ENCODE assay signal across 22 cellular contexts in genomic region chr18:76679877-76680276, GRCh38.
DNase-seq lines count a peak whose midpoint lies in the region; ATAC-seq and TF ChIP-seq lines count a peak whose summit lies in the region.
"Had no signal": no experiment of that assay in that cellular context is flagged by ENCODE, and none has a peak within 500 bp of the region (broad histone marks: within the 10 kb centered on the region; RNA-seq: fewer than 3 reads in every experiment).

No MANE protein-coding gene starts in this region.

- H3K27ac ChIP-seq in neural progenitor cell (no peak overlapping the region), lower lobe of right lung (no peak overlapping the region)
- H3K27ac ChIP-seq: body of pancreas, spleen, tibial nerve had no signal

- H3K4me3 ChIP-seq in neural progenitor cell (no peak overlapping the region), lower lobe of right lung (no peak overlapping the region)
- H3K4me3 ChIP-seq: body of pancreas, spleen, tibial nerve had no signal

- no peaks in the 10 kb centered on the region for H3K79me2 ChIP-seq in neural progenitor cell (ENCODE audit: low read depth)

- H3K9me3 Mint-ChIP-seq in neural progenitor cell, result no peaks in the 10 kb centered on the region
- H3K9me3 Mint-ChIP-seq: activated CD4-positive, alpha-beta memory T cell treated with anti-CD3 and anti-CD28 coated beads for 36 hours; stimulated activated naive CD8-positive, alpha-beta T cell treated with anti-CD3 and anti-CD28 coated beads, Interleukin-15, Interleukin-2, amounts not matched to agents 100 ng/mL and 50 ng/mL, for 24 hours had no signal

- ATAC-seq in omental fat pad (ENCODE audit: low FRiP score) (no peak), lower lobe of right lung (no peak)
- ATAC-seq: body of pancreas, HCT116, left colon had no signal

- H3K9me3 ChIP-seq in neural progenitor cell (ENCODE audit: low read depth) (no peaks in the 10 kb centered on the region), lower lobe of right lung (no peaks in the 10 kb centered on the region)
- H3K9me3 ChIP-seq: body of pancreas, tibial nerve had no signal

- peaks cover 8% of the 10 kb centered on the region for H3K27me3 Mint-ChIP-seq in neural progenitor cell (ENCODE audit: insufficient read depth, low read depth)
- H3K27me3 Mint-ChIP-seq: CD4-positive, CD25-positive, alpha-beta regulatory T cell had no signal

- no peaks in the 10 kb centered on the region for H3K36me3 Mint-ChIP-seq in neural progenitor cell
- H3K36me3 Mint-ChIP-seq: activated CD4-positive, alpha-beta memory T cell treated with anti-CD3 and anti-CD28 coated beads for 36 hours; CD4-positive, CD25-positive, alpha-beta regulatory T cell had no signal

- no peak for TF ChIP-seq CTCF in neural progenitor cell (IDR thresholded peaks at IDR 0.05)
- TF ChIP-seq CTCF in omental fat pad (IDR thresholded peaks at IDR 0.05), result no peak
- TF ChIP-seq CTCF in lower lobe of right lung (IDR thresholded peaks at IDR 0.05), result no peak

- H3K4me1 ChIP-seq in neural progenitor cell (peaks cover 21% of the 10 kb centered on the region), lower lobe of right lung (no peaks in the 10 kb centered on the region)
- H3K4me1 ChIP-seq: body of pancreas, spleen, tibial nerve had no signal

- H3K4me3 Mint-ChIP-seq in neural progenitor cell, result no peak overlapping the region
- H3K4me3 Mint-ChIP-seq: activated CD4-positive, alpha-beta memory T cell treated with anti-CD3 and anti-CD28 coated beads for 36 hours; CD4-positive, CD25-positive, alpha-beta regulatory T cell; stimulated activated naive CD8-positive, alpha-beta T cell treated with anti-CD3 and anti-CD28 coated beads, Interleukin-15, Interleukin-2, amounts not matched to agents 100 ng/mL and 50 ng/mL, for 24 hours had no signal

- H3F3A ChIP-seq in neural progenitor cell (ENCODE audit: low read depth), result peaks cover 16% of the 10 kb centered on the region

- in situ Hi-C loops in KBM-7 (cut with MboI; ENCODE audit: low pct_unique_long_range_greater_than_20kb, low sequenced_read_pairs), result no loop called here

- no peak overlapping the region for H2AFZ ChIP-seq in neural progenitor cell (replicated peaks)

- DNase-seq in KBM-7, result peak; percentile 4
- DNase-seq in NCI-H2227 (lab: John Stamatoyannopoulos, UW; ENCODE audit: unreplicated experiment), result peak; percentile 48
- DNase-seq in dermis blood vessel endothelial cell, result peak; percentile 5
- peak; percentile 73 for DNase-seq in neural progenitor cell (ENCODE audit: low spot score)
- no peak for DNase-seq in omental fat pad (ENCODE audit: low spot score)
- DNase-seq in lower lobe of right lung, result no peak
- DNase-seq in retina, result no peak
- DNase-seq: activated CD4-positive, alpha-beta memory T cell treated with anti-CD3 and anti-CD28 coated beads for 36 hours; activated effector memory CD4-positive, alpha-beta T cell treated with anti-CD3 and anti-CD28 coated beads, Interleukin-2, amount 50 U/mL, for 16 hours; body of pancreas; CD4-positive, CD25-positive, alpha-beta regulatory T cell; DMS 273 treated with DMSO at 0.1 percent for 48 hours; left colon; MM.1S; NCI-H1694 treated with DMSO at 0.1 percent for 48 hours; NCI-H524 treated with DMSO at 0.1 percent for 48 hours; nucleus accumbens; spleen; stimulated activated CD4-positive, alpha-beta T cell treated with anti-CD3 and anti-CD28 coated beads, Interleukin-4, amount 100 ng/mL, for 24 hours had no signal

- H3K36me3 ChIP-seq in neural progenitor cell, result no peaks in the 10 kb centered on the region
- no peaks in the 10 kb centered on the region for H3K36me3 ChIP-seq in lower lobe of right lung
- H3K36me3 ChIP-seq: spleen, tibial nerve had no signal

- peak overlapping the region; percentile 93 for H3K27ac Mint-ChIP-seq in neural progenitor cell
- H3K27ac Mint-ChIP-seq: activated CD4-positive, alpha-beta memory T cell treated with anti-CD3 and anti-CD28 coated beads for 36 hours; CD4-positive, CD25-positive, alpha-beta regulatory T cell; stimulated activated naive CD8-positive, alpha-beta T cell treated with anti-CD3 and anti-CD28 coated beads, Interleukin-15, Interleukin-2, amounts not matched to agents 100 ng/mL and 50 ng/mL, for 24 hours had no signal

- no peaks in the 10 kb centered on the region for H4K20me1 ChIP-seq in neural progenitor cell (ENCODE audit: low read depth)

- intact Hi-C loops in lower lobe of right lung (cut with DNase I), result no loop called here

- H3K27me3 ChIP-seq in neural progenitor cell (no peaks in the 10 kb centered on the region), lower lobe of right lung (ENCODE audit: low read depth) (no peaks in the 10 kb centered on the region)
- H3K27me3 ChIP-seq: body of pancreas, tibial nerve had no signal

- H3K9ac ChIP-seq in neural progenitor cell, result no peak overlapping the region

- peak overlapping the region; percentile 30 for H3K4me2 ChIP-seq in neural progenitor cell

- peaks cover 30% of the 10 kb centered on the region for H3K4me1 Mint-ChIP-seq in neural progenitor cell
- H3K4me1 Mint-ChIP-seq: CD4-positive, CD25-positive, alpha-beta regulatory T cell had no signal

Comparison
In these comparisons a context has a peak if more than half of its experiments do, and no peak if none do; other contexts are left out.
1. DNase-seq: peak in KBM-7 (single experiment), NCI-H2227 (single experiment), dermis blood vessel endothelial cell (single experiment) and neural progenitor cell (single experiment); none in omental fat pad (single experiment), lower lobe of right lung (single experiment) and retina (single experiment).